ENCODE assay signal across 21 cellular contexts in the genomic region with DNA sequence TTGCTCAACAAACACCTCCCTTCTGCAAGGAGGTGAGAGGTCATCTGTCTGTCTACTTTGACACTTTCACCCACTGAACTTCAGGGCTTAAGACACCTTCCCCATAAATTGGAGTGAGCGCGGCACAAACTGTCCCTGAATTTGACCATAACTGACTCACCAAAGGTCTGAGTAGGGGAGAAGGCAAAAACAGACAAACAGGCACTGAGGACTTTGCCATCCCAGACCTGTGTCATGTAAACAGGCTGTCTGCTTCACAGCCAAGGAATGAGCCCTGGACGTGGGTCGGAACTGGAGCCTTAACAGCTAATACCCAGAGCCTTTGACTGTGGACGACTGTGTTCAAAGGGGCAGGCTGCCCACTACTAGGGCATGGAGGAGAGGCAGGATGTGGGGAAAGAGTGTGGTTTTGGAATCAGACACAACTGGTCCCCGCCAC.
DNase-seq lines count a peak whose midpoint lies in the region; ATAC-seq and TF ChIP-seq lines count a peak whose summit lies in the region.
"Had no signal": no experiment of that assay in that cellular context is flagged by ENCODE, and none has a peak within 500 bp of the region (broad histone marks: within the 10 kb centered on the region; RNA-seq: fewer than 3 reads in every experiment).

No MANE protein-coding gene starts in this region.

- intact Hi-C loops in thyroid gland (cut with DNase I) = no loop called here

- H3K27me3 Mint-ChIP-seq in stimulated activated naive B cell treated with anti-CD40 and anti-IgM and Interleukin-4, amounts not matched to agents 10 μg/mL and 1 μg/mL and 100 μg/mL, for 72 hours = no peaks in the 10 kb centered on the region
- H3K27me3 Mint-ChIP-seq: activated naive CD8-positive, alpha-beta T cell treated with anti-CD3 and anti-CD28 coated beads for 36 hours had no signal

- no peak for ATAC-seq in stimulated activated naive B cell treated with anti-CD40 and anti-IgM and Interleukin-4, amounts not matched to agents 10 μg/mL and 1 μg/mL and 100 μg/mL, for 72 hours (replicated peaks)
- ATAC-seq: heart left ventricle had no signal

- no peak overlapping the region for H3K4me3 Mint-ChIP-seq in stimulated activated naive B cell treated with anti-CD40 and anti-IgM and Interleukin-4, amounts not matched to agents 10 μg/mL and 1 μg/mL and 100 μg/mL, for 72 hours
- H3K4me3 Mint-ChIP-seq: activated naive CD8-positive, alpha-beta T cell treated with anti-CD3 and anti-CD28 coated beads for 36 hours; immature natural killer cell; memory B cell; neural progenitor cell had no signal

- peaks cover 0 to 2% of the 10 kb centered on the region in 2 donors for H3K36me3 Mint-ChIP-seq in stimulated activated naive B cell treated with anti-CD40 and anti-IgM and Interleukin-4, amounts not matched to agents 10 μg/mL and 1 μg/mL and 100 μg/mL, for 72 hours
- H3K36me3 Mint-ChIP-seq: activated naive CD8-positive, alpha-beta T cell treated with anti-CD3 and anti-CD28 coated beads for 36 hours; immature natural killer cell; memory B cell; neural progenitor cell had no signal

- H3K27ac ChIP-seq in thyroid gland = no peak overlapping the region
- H3K27ac ChIP-seq: heart left ventricle, neural progenitor cell, stomach, WERI-Rb-1 had no signal

- no peak overlapping the region for H3K4me3 ChIP-seq in skeletal muscle cell (ENCODE audit: low read depth, low read length)
- no peak overlapping the region for H3K4me3 ChIP-seq in thyroid gland (replicated peaks in 1 of 3)
- H3K4me3 ChIP-seq: esophagus muscularis mucosa, heart left ventricle, neural progenitor cell, stomach, uterus had no signal

- peaks cover 0 to 4% of the 10 kb centered on the region in 2 donors for H3K4me1 Mint-ChIP-seq in stimulated activated naive B cell treated with anti-CD40 and anti-IgM and Interleukin-4, amounts not matched to agents 10 μg/mL and 1 μg/mL and 100 μg/mL, for 72 hours
- H3K4me1 Mint-ChIP-seq: activated naive CD8-positive, alpha-beta T cell treated with anti-CD3 and anti-CD28 coated beads for 36 hours; immature natural killer cell; neural progenitor cell had no signal

- TF ChIP-seq POLR2A in thyroid gland (IDR thresholded peaks at IDR 0.05) = no peak

- no peaks in the 10 kb centered on the region for H3K27me3 ChIP-seq in thyroid gland
- H3K27me3 ChIP-seq: esophagus muscularis mucosa, heart left ventricle, neural progenitor cell, stomach, uterus had no signal

- 80 to 86% methylated on average over 6 of the region's 6 CpGs for WGBS in thyroid gland, 2 donors

- TF ChIP-seq CTCF in thyroid gland (IDR thresholded peaks at IDR 0.05) = no peak

- no peaks in the 10 kb centered on the region for H3K36me3 ChIP-seq in thyroid gland
- H3K36me3 ChIP-seq: esophagus muscularis mucosa, heart left ventricle, neural progenitor cell, stomach, uterus, WERI-Rb-1 had no signal

- H3K27ac Mint-ChIP-seq in stimulated activated naive B cell treated with anti-CD40 and anti-IgM and Interleukin-4, amounts not matched to agents 10 μg/mL and 1 μg/mL and 100 μg/mL, for 72 hours = no peak overlapping the region
- H3K27ac Mint-ChIP-seq: activated naive CD8-positive, alpha-beta T cell treated with anti-CD3 and anti-CD28 coated beads for 36 hours; immature natural killer cell; memory B cell; neural progenitor cell had no signal

- H3K9me3 Mint-ChIP-seq in stimulated activated naive B cell treated with anti-CD40 and anti-IgM and Interleukin-4, amounts not matched to agents 10 μg/mL and 1 μg/mL and 100 μg/mL, for 72 hours = peaks cover 3 to 4% of the 10 kb centered on the region in 2 donors
- H3K9me3 Mint-ChIP-seq: neural progenitor cell had no signal

- no peaks in the 10 kb centered on the region for H3K4me1 ChIP-seq in thyroid gland
- H3K4me1 ChIP-seq: Caco-2, neural progenitor cell, stomach, uterus had no signal

- DNase-seq in EH (ENCODE audit: low read depth) = peak; percentile 7
- DNase-seq in MV-4-11 (lab: John Stamatoyannopoulos, UW) = peak; percentile 61
- peak; percentile 46 for DNase-seq in fibroblast of gingiva (ENCODE audit: low read depth)
- DNase-seq in skeletal muscle cell (ENCODE audit: low read depth) = peak; percentile 7
- DNase-seq in mucosa of gallbladder (ENCODE audit: low spot score) = no peak
- DNase-seq in thyroid gland = no peak
- no peak for DNase-seq in stimulated activated naive B cell treated with anti-CD40 and anti-IgM and Interleukin-4, amounts not matched to agents 10 μg/mL and 1 μg/mL and 100 μg/mL, for 72 hours
- no peak for DNase-seq in amygdala (lab: John Stamatoyannopoulos, UW)
- DNase-seq: activated naive CD8-positive, alpha-beta T cell treated with anti-CD3 and anti-CD28 coated beads for 36 hours; Caco-2; effector CD4-positive, alpha-beta T cell; heart left ventricle; immature natural killer cell; NCI-H82; retina; stomach; WERI-Rb-1 had no signal

- H3K9me3 ChIP-seq in thyroid gland = no peaks in the 10 kb centered on the region
- H3K9me3 ChIP-seq: esophagus muscularis mucosa, heart left ventricle, stomach, uterus had no signal

Comparison
In these comparisons a context has a peak if more than half of its experiments do, and no peak if none do; other contexts are left out.
1. DNase-seq: peak in EH (single experiment), MV-4-11 (single experiment), fibroblast of gingiva (single experiment) and skeletal muscle cell (single experiment); none in mucosa of gallbladder (single experiment), thyroid gland (0 of 2), stimulated activated naive B cell treated with anti-CD40 and anti-IgM and Interleukin-4, amounts not matched to agents 10 μg/mL and 1 μg/mL and 100 μg/mL, for 72 hours (single experiment) and amygdala (0 of 56).